In genomic region chr7:88306590-88307048, GRCh38 we compare ENCODE assay signal across 10 cellular contexts. TPM values are rescaled to one million over a fixed set of nuclear protein-coding genes. Genes with fewer than 3 reads are reported as not detected.
DNase-seq lines count a peak whose midpoint lies in the region; ATAC-seq and TF ChIP-seq lines count a peak whose summit lies in the region.
"Had no signal": no experiment of that assay in that cellular context is flagged by ENCODE, and none has a peak within 500 bp of the region (broad histone marks: within the 10 kb centered on the region; RNA-seq: fewer than 3 reads in every experiment).

TSS of gene STEAP4 (minus strand) at chr7:88306894. CDS start at chr7:88284269, 22,625 bp downstream.

- ATAC-seq in WTC11 (peak; percentile 93), GM21515 (IDR thresholded peaks at IDR 0.05; ENCODE audit: unreplicated experiment) (no peak)

- peak within 1 kb of the TSS; percentile 20 for H3K4me3 ChIP-seq in HAP-1
- H3K4me3 ChIP-seq in MM.1S (ENCODE audit: low read length): no peak within 1 kb of the TSS

- no peak within 1 kb of the TSS for H3K27ac ChIP-seq in MM.1S (ENCODE audit: low read length)

- peaks cover 10% of the 10 kb centered on the region for H3K4me1 Mint-ChIP-seq in WTC11

- H4K20me1 ChIP-seq in MM.1S (ENCODE audit: insufficient read depth, low read length): no peaks in the 10 kb centered on the region

- peaks cover 25% of the 10 kb centered on the region for H3K27me3 Mint-ChIP-seq in WTC11 (ENCODE audit: low read depth)

- no peaks in the 10 kb centered on the region for H3K27me3 ChIP-seq in HAP-1 (ENCODE audit: low read depth)
- no peaks in the 10 kb centered on the region for H3K27me3 ChIP-seq in MM.1S (replicated peaks; ENCODE audit: insufficient read depth, low read length)

- in situ Hi-C loops in HAP-1 (cut with MboI; ENCODE audit: low sequenced_read_pairs): no loop called here

- no peaks in the 10 kb centered on the region for H3K36me3 ChIP-seq in HAP-1 (replicated peaks)
- H3K36me3 ChIP-seq in MM.1S (replicated peaks; ENCODE audit: insufficient read depth, low read length): no peaks in the 10 kb centered on the region

- CTCF ChIA-PET in WTC11 (lab: Charles Lee): interaction anchor here (1.0 to 1.6 kb wide), 2 partner anchors 39 to 63 kb away, joined by 5 to 7 read pairs; no protein-coding TSS in a partner anchor

- no peaks in the 10 kb centered on the region for H3F3A ChIP-seq in MM.1S (ENCODE audit: insufficient read depth, low read length)

- H2AFZ ChIP-seq in MM.1S (ENCODE audit: low read length): no peak within 1 kb of the TSS

- no peaks in the 10 kb centered on the region for H3K9me2 ChIP-seq in MM.1S (replicated peaks; ENCODE audit: insufficient read depth, low read length)

- TF ChIP-seq CTCF in WTC11 (IDR thresholded peaks at IDR 0.05) (no peak), MM.1S (IDR thresholded peaks at IDR 0.05; ENCODE audit: low read length) (no peak)

- H3K4me2 ChIP-seq in MM.1S (ENCODE audit: low read depth, low read length): no peak within 1 kb of the TSS

- H3K36me3 Mint-ChIP-seq in WTC11: no peaks in the 10 kb centered on the region
- H3K36me3 Mint-ChIP-seq: natural killer cell had no signal

- POLR2A ChIA-PET in WTC11 (lab: Charles Lee): interaction anchor here (0.6 kb wide), 1 partner anchor 456 kb away, joined by 3 read pairs; no protein-coding TSS in a partner anchor

- H3K4me1 ChIP-seq in HAP-1: 0 out of 2 replicates have a peak, but pooled peaks cover 2% of the 10 kb centered on the region
- H3K4me1 ChIP-seq in MM.1S (ENCODE audit: low read length): no peaks in the 10 kb centered on the region

- intact Hi-C loops in head of caudate nucleus (cut with DNase I): no loop called here

- no peak within 1 kb of the TSS for H3K9ac ChIP-seq in MM.1S (ENCODE audit: low read length)

- H3K4me3 Mint-ChIP-seq in WTC11: peak within 1 kb of the TSS; percentile 80
- H3K4me3 Mint-ChIP-seq: natural killer cell had no signal

- no peak within 1 kb of the TSS for H3K27ac Mint-ChIP-seq in WTC11
- H3K27ac Mint-ChIP-seq: natural killer cell had no signal

- H3K9me3 ChIP-seq in HAP-1 (no peaks in the 10 kb centered on the region), MM.1S (replicated peaks; ENCODE audit: insufficient read depth, low read length) (no peaks in the 10 kb centered on the region)

- H3K79me2 ChIP-seq in MM.1S (ENCODE audit: low read length): no peaks in the 10 kb centered on the region

- H3K9me3 Mint-ChIP-seq in WTC11: peaks cover 4% of the 10 kb centered on the region
- H3K9me3 Mint-ChIP-seq: natural killer cell had no signal

- peak; percentile 20 to 62 for DNase-seq in HAP-1 (ENCODE audit: low spot score in 2 of 2)
- peak; percentile 71 for DNase-seq in WTC11 (ENCODE audit: low spot score)
- peak in 36 of 42 donors; percentile 2 to 68 (median 24) for DNase-seq in head of caudate nucleus
- DNase-seq in occipital lobe (lab: John Stamatoyannopoulos, UW): peak; percentile 4
- DNase-seq in NCI-H226: no peak
- DNase-seq in GM19240 (ENCODE audit: insufficient read length, low spot score): no peak
- no peak for DNase-seq in MM.1S
- DNase-seq: natural killer cell had no signal

TF ChIP-seq in WTC11, 78 proteins besides CTCF, POLR2A, EP300 and RAD21 (continues in another document):
- TF ChIP-seq RELA (CRISPR knock-in tag; IDR thresholded peaks at IDR 0.05; ENCODE audit: borderline replicate concordance) (no peak), FOXK1 (CRISPR knock-in tag; IDR thresholded peaks at IDR 0.05) (no peak), ZNF263 (CRISPR knock-in tag; IDR thresholded peaks at IDR 0.05; ENCODE audit: low read depth) (no peak), ZNF416 (CRISPR knock-in tag; IDR thresholded peaks at IDR 0.05) (no peak), KAT7 (CRISPR knock-in tag; IDR thresholded peaks at IDR 0.05; ENCODE audit: borderline replicate concordance) (no peak), ATF3 (CRISPR knock-in tag; conservative IDR thresholded peaks at IDR 0.05) (no peak), IRF2 (CRISPR knock-in tag; IDR thresholded peaks at IDR 0.05; ENCODE audit: borderline replicate concordance, low read depth) (no peak), ZNF219 (CRISPR knock-in tag; IDR thresholded peaks at IDR 0.05; ENCODE audit: borderline replicate concordance) (no peak), MYBL2 (CRISPR knock-in tag; IDR thresholded peaks at IDR 0.05) (no peak), NR1H2 (CRISPR knock-in tag; IDR thresholded peaks at IDR 0.05) (no peak), PRDM15 (CRISPR knock-in tag; IDR thresholded peaks at IDR 0.05) (no peak), ZSCAN18 (CRISPR knock-in tag; IDR thresholded peaks at IDR 0.05) (no peak), ZNF423 (CRISPR knock-in tag; IDR thresholded peaks at IDR 0.05) (peak; percentile 39; the same call in 1 of the 2 replicates), GABPB1 (CRISPR knock-in tag; IDR thresholded peaks at IDR 0.05) (no peak), USF2 (CRISPR knock-in tag; IDR thresholded peaks at IDR 0.05) (0 out of 2 replicates have a peak, but pooled peaks have one; percentile 14), ZNF425 (CRISPR knock-in tag; conservative IDR thresholded peaks at IDR 0.05) (no peak)

RNA-seq across cellular contexts. Expression of gene STEAP4, which starts in this region (rescaled TPM):
- total RNA-seq in WTC11 (2021) (0.09 to 0.18 TPM (median 0.17 TPM) in 3 replicates), occipital lobe (0.16 TPM)
- total RNA-seq: HT1080 had no signal

Comparison
In these comparisons a context has a peak if more than half of its experiments do, and no peak if none do; other contexts are left out.
1. Peak in DNase-seq and ATAC-seq in WTC11; RNA of the gene not detected or under 1 TPM.
2. Peak in DNase-seq in occipital lobe; RNA of the gene not detected or under 1 TPM.
3. DNase-seq: peak in HAP-1 (2 of 2) and head of caudate nucleus (36 of 42); none in NCI-H226 (single experiment), GM19240 (single experiment) and MM.1S (single experiment).